8 cellular contexts compared by ENCODE assay signal in genomic region chr17:77420804-77421634, GRCh38.
DNase-seq lines count a peak whose midpoint lies in the region; ATAC-seq, FAIRE-seq and TF ChIP-seq lines count a peak whose summit lies in the region.

No MANE protein-coding gene starts in this region.

- no peaks in the 10 kb centered on the region for H3K27me3 Mint-ChIP-seq in activated T-cell treated with anti-CD3 and anti-CD28 coated beads, Interleukin-2, amount 50 U/mL, for 24 hours

- peak overlapping the region; percentile 71 for H3K4me2 ChIP-seq in A549

- H3K4me1 ChIP-seq in A549 (peaks cover 81% of the 10 kb centered on the region), foreskin keratinocyte (peaks cover 35% of the 10 kb centered on the region), gastrocnemius medialis (peaks cover 61 to 64% of the 10 kb centered on the region in 2 donors)

- TF ChIP-seq EP300 in A549 (IDR thresholded peaks at IDR 0.05) = no peak

- FAIRE-seq in A549 (lab: Jason Lieb, UNC) = no peak

- ATAC-seq in A549 (peak in 1 of 2 experiments; percentile 9; a peak in 3 of 6 replicates), foreskin keratinocyte (peak; percentile 52), gastrocnemius medialis (peak; percentile 7 to 21), HG03460 (IDR thresholded peaks at IDR 0.05; ENCODE audit: unreplicated experiment) (no peak)

- H3K36me3 Mint-ChIP-seq in activated T-cell treated with anti-CD3 and anti-CD28 coated beads, Interleukin-2, amount 50 U/mL, for 24 hours (ENCODE audit: low read depth) = peaks cover 2% of the 10 kb centered on the region

- H3K27ac ChIP-seq in A549 (peak overlapping the region; percentile 75 to 95), foreskin keratinocyte (peak overlapping the region; percentile 53), gastrocnemius medialis (peak overlapping the region; percentile 85 to 92 (median 86))

- CTCF ChIA-PET in A549 (lab: Yijun Ruan, JAX) = interaction anchor here (1.0 to 18.7 kb wide), 11 partner anchors 8 to 598 kb away, joined by 3 to 198 read pairs (median 4); no protein-coding TSS in a partner anchor

- TF ChIP-seq RAD21 in A549 (conservative IDR thresholded peaks at IDR 0.05 in 1 of 2, IDR thresholded peaks at IDR 0.05 in 1 of 2) = no peak

- H3K9me3 ChIP-seq in A549 = no peaks in the 10 kb centered on the region
- H3K9me3 ChIP-seq in gastrocnemius medialis = no peaks in the 10 kb centered on the region

- no peaks in the 10 kb centered on the region for H3K27me3 ChIP-seq in foreskin keratinocyte
- H3K27me3 ChIP-seq in gastrocnemius medialis = no peaks in the 10 kb centered on the region

- 49% methylated on average over 19 of the region's 19 CpGs for WGBS in A549 (ENCODE audit: missing lambda C conversion rate)

- peak overlapping the region; percentile 93 for H3K27ac Mint-ChIP-seq in activated T-cell treated with anti-CD3 and anti-CD28 coated beads, Interleukin-2, amount 50 U/mL, for 24 hours

- intact Hi-C loops in gastrocnemius medialis (cut with DNase I; ENCODE audit: low total_unique reads) = loop anchor here (5.0 kb wide), 1 partner anchor 134 kb away; no protein-coding TSS in a partner anchor

- H3K4me3 Mint-ChIP-seq in activated T-cell treated with anti-CD3 and anti-CD28 coated beads, Interleukin-2, amount 50 U/mL, for 24 hours = peak overlapping the region; percentile 62

- TF ChIP-seq CTCF in A549 (IDR thresholded peaks at IDR 0.05) = no peak
- no peak for TF ChIP-seq CTCF in foreskin keratinocyte (conservative IDR thresholded peaks at IDR 0.05)
- TF ChIP-seq CTCF in gastrocnemius medialis (IDR thresholded peaks at IDR 0.05 in 4 of 5, conservative IDR thresholded peaks at IDR 0.05 in 1 of 5) = no peak

- H3K4me1 Mint-ChIP-seq in activated T-cell treated with anti-CD3 and anti-CD28 coated beads, Interleukin-2, amount 50 U/mL, for 24 hours (ENCODE audit: low read depth) = peaks cover 60% of the 10 kb centered on the region

- H3K36me3 ChIP-seq in gastrocnemius medialis = no peaks in the 10 kb centered on the region

- POLR2A ChIA-PET in A549 (lab: Yijun Ruan, JAX) = no interaction called here

- in situ Hi-C loops in gastrocnemius medialis (cut with MboI; ENCODE audit: low sequenced_read_pairs in 4 of 4) = loop anchor here in 1 of 4 donors (10.0 kb wide), 2 partner anchors 74 to 96 kb away; no protein-coding TSS in a partner anchor

- DNase-seq in A549 (ENCODE audit: low read depth in 1 of 2, low spot score in 1 of 2) (peak; percentile 54 to 70), H4 (ENCODE audit: low spot score) (peak; percentile 97), NCI-H524 treated with DMSO at 0.1 percent for 48 hours (lab: John Stamatoyannopoulos, UW) (peak; percentile 99), foreskin keratinocyte (peak; percentile 61 to 76), gastrocnemius medialis (peak in 1 of 2 donors; percentile 70), cerebellar nuclear complex (lab: John Stamatoyannopoulos, UW) (no peak)
- peak; percentile 68 for DNase-seq in activated T-cell treated with anti-CD3 and anti-CD28 coated beads, Interleukin-2, amount 50 U/mL, for 24 hours

- no peak overlapping the region for H3K4me3 ChIP-seq in A549
- H3K4me3 ChIP-seq in gastrocnemius medialis = peak overlapping the region; percentile 1 to 17 (median 9)

- no peaks in the 10 kb centered on the region for H3K9me3 Mint-ChIP-seq in activated T-cell treated with anti-CD3 and anti-CD28 coated beads, Interleukin-2, amount 50 U/mL, for 24 hours

- TF ChIP-seq POLR2A in A549 (IDR thresholded peaks at IDR 0.05; ENCODE audit: low read length) (no peak), gastrocnemius medialis (IDR thresholded peaks at IDR 0.05) (no peak)

TF ChIP-seq in A549, 52 proteins besides CTCF, POLR2A, EP300 and RAD21:
- no peak for TF ChIP-seq ZSCAN20 (CRISPR knock-in tag; IDR thresholded peaks at IDR 0.05)
- TF ChIP-seq HMGXB4 (CRISPR knock-in tag; IDR thresholded peaks at IDR 0.05; ENCODE audit: borderline replicate concordance) = no peak
- TF ChIP-seq HOXB13 (CRISPR knock-in tag; IDR thresholded peaks at IDR 0.05; ENCODE audit: low read depth) = no peak
- no peak for TF ChIP-seq CHD2 (IDR thresholded peaks at IDR 0.05; ENCODE audit: low read length, partially characterized antibody)
- no peak for TF ChIP-seq ZNF302 (CRISPR knock-in tag; IDR thresholded peaks at IDR 0.05)
- TF ChIP-seq FOSB (CRISPR knock-in tag; IDR thresholded peaks at IDR 0.05) = no peak
- TF ChIP-seq NR3C1 (IDR thresholded peaks at IDR 0.05) = no peak
- no peak for TF ChIP-seq RARB (CRISPR knock-in tag; IDR thresholded peaks at IDR 0.05)
- no peak for TF ChIP-seq ELK1 (IDR thresholded peaks at IDR 0.05; ENCODE audit: low read depth, low read length)
- TF ChIP-seq KDM1A (IDR thresholded peaks at IDR 0.05; ENCODE audit: low read depth) = peak; percentile 62; the same call in 1 of the 2 replicates
- TF ChIP-seq RNF2 (IDR thresholded peaks at IDR 0.05; ENCODE audit: borderline replicate concordance, low read depth) = no peak
- TF ChIP-seq JUNB (IDR thresholded peaks at IDR 0.05) = no peak
- 0 out of 2 replicates have a peak, but pooled peaks have one; percentile 16 for TF ChIP-seq RCOR1 (IDR thresholded peaks at IDR 0.05; ENCODE audit: low read depth, low read length)
- TF ChIP-seq ZFP36 (IDR thresholded peaks at IDR 0.05; ENCODE audit: borderline replicate concordance, partially characterized antibody) = no peak
- TF ChIP-seq HDAC2 (IDR thresholded peaks at IDR 0.05) = no peak; the same call in 1 of the 2 replicates
- peak; percentile 60; the same call in 1 of the 2 replicates for TF ChIP-seq CHD4 (IDR thresholded peaks at IDR 0.05; ENCODE audit: borderline replicate concordance)
- TF ChIP-seq FOXS1 (CRISPR knock-in tag; IDR thresholded peaks at IDR 0.05) = no peak
- TF ChIP-seq HES2 (IDR thresholded peaks at IDR 0.05) = no peak
- no peak for TF ChIP-seq POLR2AphosphoS2 (conservative IDR thresholded peaks at IDR 0.05; ENCODE audit: low read length)
- no peak for TF ChIP-seq PBX3 (IDR thresholded peaks at IDR 0.05)
- TF ChIP-seq ATOH8 (CRISPR knock-in tag; IDR thresholded peaks at IDR 0.05; ENCODE audit: low read depth) = no peak
- TF ChIP-seq EHF (CRISPR knock-in tag; IDR thresholded peaks at IDR 0.05) = no peak
- no peak for TF ChIP-seq BCL3 (IDR thresholded peaks at IDR 0.05)

Comparison
In these comparisons a context has a peak if more than half of its experiments do, and no peak if none do; other contexts are left out.
1. DNase-seq: peak in A549 (2 of 2), H4 (single experiment), NCI-H524 treated with DMSO at 0.1 percent for 48 hours (single experiment), activated T-cell treated with anti-CD3 and anti-CD28 coated beads, Interleukin-2, amount 50 U/mL, for 24 hours (single experiment) and foreskin keratinocyte (2 of 2); none in cerebellar nuclear complex (0 of 2).
2. Peak in every context shown above with its lines, with median percentiles within 50 percentile points of each other: H3K27ac ChIP-seq.